8 cellular contexts compared by ENCODE assay signal in the genomic region with DNA sequence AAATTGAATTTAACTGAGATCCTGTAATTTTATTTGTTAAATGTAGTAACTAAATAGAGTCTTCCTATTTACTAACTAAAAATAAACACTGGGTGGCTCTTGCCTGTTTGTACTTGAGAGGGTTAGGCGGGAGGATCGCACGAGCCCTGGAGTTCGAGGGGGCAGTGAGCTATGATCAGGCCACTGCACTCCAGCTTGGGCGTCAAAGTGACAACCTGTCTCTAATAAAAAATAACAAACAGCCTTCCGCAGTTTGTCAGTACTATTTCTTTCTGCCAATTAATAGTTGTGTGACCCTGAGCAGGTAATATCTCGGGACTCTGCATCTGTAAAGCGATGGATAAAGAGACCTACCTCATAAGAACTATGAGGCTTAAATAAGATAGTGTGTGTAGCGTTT. TPM values are rescaled to one million over a fixed set of nuclear protein-coding genes. Genes with fewer than 3 reads are reported as not detected.
DNase-seq lines count a peak whose midpoint lies in the region; ATAC-seq and TF ChIP-seq lines count a peak whose summit lies in the region.

No MANE protein-coding gene starts in this region.

- peak; percentile 20 for DNase-seq in DMS79 treated with DMSO at 0.1 percent for 48 hours (lab: John Stamatoyannopoulos, UW)
- DNase-seq in DMS79 (lab: John Stamatoyannopoulos, UW): no peak
- DNase-seq in germinal center (ENCODE audit: low spot score): peak; percentile 3
- DNase-seq in skeletal muscle cell (ENCODE audit: low read depth): no peak
- DNase-seq in cerebellum (ENCODE audit: low spot score): no peak
- no peak for DNase-seq in cortex of kidney (lab: John Stamatoyannopoulos, UW)

- H3K4me3 ChIP-seq in skeletal muscle cell (ENCODE audit: low read depth, low read length): peak overlapping the region; percentile 64

- ATAC-seq in HG02870 (IDR thresholded peaks at IDR 0.05; ENCODE audit: unreplicated experiment): no peak

- no peak for TF ChIP-seq CTCF in VCaP (conservative IDR thresholded peaks at IDR 0.05)

- peak overlapping the region; percentile 98 for H3K27ac ChIP-seq in VCaP

RNA-seq across cellular contexts. Expression of gene PDE12, which starts 0.8 kb away (rescaled TPM):
- 16.0 TPM for total RNA-seq in cerebellum

RNA-seq across cellular contexts. Expression of gene DNAH12, which starts 11.2 kb away (rescaled TPM):
- total RNA-seq in cerebellum: 1.7 TPM

RNA-seq across cellular contexts. Expression of gene ARF4, which starts 41.8 kb away (rescaled TPM):
- 81.6 TPM for total RNA-seq in cerebellum

Comparison
In these comparisons a context has a peak if more than half of its experiments do, and no peak if none do; other contexts are left out.
1. DNase-seq: peak in DMS79 treated with DMSO at 0.1 percent for 48 hours (single experiment) and germinal center (single experiment); none in DMS79 (single experiment), skeletal muscle cell (single experiment), cerebellum (single experiment) and cortex of kidney (single experiment).